ENCODE assay signal across 16 cellular contexts in genomic region chr2:126302043-126302442, GRCh38.
DNase-seq lines count a peak whose midpoint lies in the region; ATAC-seq, FAIRE-seq and TF ChIP-seq lines count a peak whose summit lies in the region.
"Had no signal": no experiment of that assay in that cellular context is flagged by ENCODE, and none has a peak within 500 bp of the region (broad histone marks: within the 10 kb centered on the region; RNA-seq: fewer than 3 reads in every experiment).

No MANE protein-coding gene starts in this region.

- TF ChIP-seq EP300 in H1 (IDR thresholded peaks at IDR 0.05; ENCODE audit: borderline replicate concordance in 1 of 2, low read depth in 2 of 2, low read length in 2 of 2), result no peak

- H2AFZ ChIP-seq in H1 (ENCODE audit: low read length), result no peak overlapping the region

- H3K4me2 ChIP-seq in H1 (ENCODE audit: insufficient read depth in 1 of 2, low read depth in 2 of 2, low read length in 2 of 2), result no peak overlapping the region

- H2BK12ac ChIP-seq in H1 (ENCODE audit: low read depth, low read length), result no peak overlapping the region

- TF ChIP-seq CTCF in cardiac muscle cell (IDR thresholded peaks at IDR 0.05; ENCODE audit: low read depth, low read length) (no peak), H1 (IDR thresholded peaks at IDR 0.05; ENCODE audit: control extremely low read depth in 1 of 3, insufficient read depth in 1 of 3, low read depth in 1 of 3, low read length in 3 of 3) (no peak), lower lobe of right lung (IDR thresholded peaks at IDR 0.05) (no peak), upper lobe of right lung (IDR thresholded peaks at IDR 0.05) (no peak)

- no peak overlapping the region for H4K8ac ChIP-seq in H1 (ENCODE audit: extremely low read depth, insufficient read depth, low read length)

- no peak overlapping the region for H3K23ac ChIP-seq in H1 (ENCODE audit: insufficient read length)

- no peak for ATAC-seq in left cardiac atrium
- peak; percentile 50 to 55 for ATAC-seq in lower lobe of right lung
- peak; percentile 64 for ATAC-seq in upper lobe of right lung
- ATAC-seq: CD8-positive, alpha-beta T cell; HepG2 had no signal

- H3K4me1 ChIP-seq in cardiac muscle cell (ENCODE audit: low read depth), result peaks cover 18% of the 10 kb centered on the region
- peaks cover 0 to 3% (median 0%) of the 10 kb centered on the region in 4 experiments; a peak in 1 of 7 replicates for H3K4me1 ChIP-seq in H1 (replicated peaks in 1 of 4; ENCODE audit: control insufficient read depth in 3 of 4, insufficient read depth in 4 of 4, low read length in 3 of 4)
- H3K4me1 ChIP-seq in lower lobe of right lung, result no peaks in the 10 kb centered on the region
- no peaks in the 10 kb centered on the region for H3K4me1 ChIP-seq in upper lobe of right lung

- H3K9me3 ChIP-seq in cardiac muscle cell (ENCODE audit: low read depth), result no peaks in the 10 kb centered on the region
- H3K9me3 ChIP-seq in H1 (ENCODE audit: insufficient read depth in 2 of 2, low read depth in 1 of 2, low read length in 1 of 2), result no peaks in the 10 kb centered on the region
- no peaks in the 10 kb centered on the region for H3K9me3 ChIP-seq in lower lobe of right lung
- H3K9me3 ChIP-seq in upper lobe of right lung, result no peaks in the 10 kb centered on the region
- H3K9me3 ChIP-seq: BLaER1 treated with 17β-estradiol and CSF1 and Interleukin-3, amounts not matched to agents 10 nM and 100 nM had no signal

- H4K5ac ChIP-seq in H1 (ENCODE audit: insufficient read length, low read depth, low read length), result no peak overlapping the region

- H3K79me1 ChIP-seq in H1 (ENCODE audit: low read depth, low read length), result no peaks in the 10 kb centered on the region

- no peak for FAIRE-seq in H1 (lab: Jason Lieb, UNC)
- FAIRE-seq: D721Med, HepG2 had no signal

- no peak for TF ChIP-seq RAD21 in H1 (IDR thresholded peaks at IDR 0.05 in 1 of 2, conservative IDR thresholded peaks at IDR 0.05 in 1 of 2; ENCODE audit: low read depth in 2 of 2, low read length in 2 of 2)

- H3K4ac ChIP-seq in H1 (replicated peaks; ENCODE audit: insufficient read length, low read depth, low read length), result no peak overlapping the region

- no peak for TF ChIP-seq POLR2A in H1 (IDR thresholded peaks at IDR 0.05; ENCODE audit: control extremely low read depth in 1 of 2, low read depth in 2 of 2, low read length in 2 of 2)

- H2BK15ac ChIP-seq in H1 (ENCODE audit: low read length), result no peak overlapping the region

- H2BK5ac ChIP-seq in H1 (ENCODE audit: low read depth, low read length), result no peak overlapping the region

- DNase-seq in cardiac muscle cell (ENCODE audit: low read depth in 1 of 2, low spot score in 1 of 2) (peak in 1 of 2 donors; percentile 46), left cardiac atrium (no peak), H1 (ENCODE audit: low read depth in 1 of 2, low spot score in 2 of 2) (no peak), lower lobe of right lung (no peak), upper lobe of right lung (no peak), GF-D8 (lab: John Stamatoyannopoulos, UW) (no peak), epidermal melanocyte (ENCODE audit: insufficient read length, low spot score) (no peak), LoVo (ENCODE audit: low spot score) (no peak)
- DNase-seq: CD8-positive, alpha-beta T cell; COR-L47; GDM1; GOT3; H9 had no signal

- H3K9ac ChIP-seq in H1 (replicated peaks in 1 of 4; ENCODE audit: extremely low read depth in 1 of 4, low read depth in 3 of 4, low read length in 3 of 4), result no peak overlapping the region
- H3K9ac ChIP-seq: BLaER1 treated with 17β-estradiol and CSF1 and Interleukin-3, amounts not matched to agents 10 nM and 100 nM had no signal

- H3K14ac ChIP-seq in H1 (ENCODE audit: insufficient read length), result no peak overlapping the region

- H2BK20ac ChIP-seq in H1 (ENCODE audit: low read length), result no peak overlapping the region

- POLR2A ChIA-PET in H1 (lab: Charles Lee; ENCODE audit: partially characterized antibody), result no interaction called here

- H3K56ac ChIP-seq in H1 (replicated peaks; ENCODE audit: insufficient read length, low read depth, low read length), result peak overlapping the region; percentile 26

- intact Hi-C loops in left cardiac atrium (cut with DNase I), result no loop called here
- intact Hi-C loops in lower lobe of right lung (cut with DNase I), result no loop called here
- intact Hi-C loops in upper lobe of right lung (cut with DNase I), result no loop called here

- H2AK5ac ChIP-seq in H1 (ENCODE audit: low read depth, low read length), result no peak overlapping the region

- no peaks in the 10 kb centered on the region for H3K23me2 ChIP-seq in H1 (ENCODE audit: low read depth, low read length)

- CTCF ChIA-PET in H1 (lab: Charles Lee; ENCODE audit: partially characterized antibody), result interaction anchor here (1.1 kb wide), 1 partner anchor 57 kb away, joined by 3 read pairs; no protein-coding TSS in a partner anchor

- H3K27me3 ChIP-seq in cardiac muscle cell, result no peaks in the 10 kb centered on the region
- H3K27me3 ChIP-seq in H1 (replicated peaks in 1 of 4; ENCODE audit: control insufficient read depth in 3 of 4, extremely low read depth in 1 of 4, insufficient read depth in 3 of 4, low read length in 3 of 4), result no peaks in the 10 kb centered on the region
- no peaks in the 10 kb centered on the region for H3K27me3 ChIP-seq in lower lobe of right lung (ENCODE audit: low read depth)
- H3K27me3 ChIP-seq in upper lobe of right lung, result no peaks in the 10 kb centered on the region
- H3K27me3 ChIP-seq: BLaER1 treated with 17β-estradiol and CSF1 and Interleukin-3, amounts not matched to agents 10 nM and 100 nM had no signal

- H3K18ac ChIP-seq in H1 (ENCODE audit: extremely low read depth, low read length), result no peak overlapping the region

- peak overlapping the region; percentile 68 for H3K27ac ChIP-seq in cardiac muscle cell
- no peak overlapping the region for H3K27ac ChIP-seq in H1 (ENCODE audit: low read depth, low read length)
- H3K27ac ChIP-seq in lower lobe of right lung, result no peak overlapping the region
- H3K27ac ChIP-seq in upper lobe of right lung, result no peak overlapping the region
- H3K27ac ChIP-seq: BLaER1 treated with 17β-estradiol and CSF1 and Interleukin-3, amounts not matched to agents 10 nM and 100 nM had no signal

- no peaks in the 10 kb centered on the region for H4K20me1 ChIP-seq in H1 (replicated peaks in 1 of 2; ENCODE audit: control insufficient read depth in 1 of 2, insufficient read depth in 2 of 2, low read length in 2 of 2)
- H4K20me1 ChIP-seq: BLaER1 treated with 17β-estradiol and CSF1 and Interleukin-3, amounts not matched to agents 10 nM and 100 nM had no signal

- H3K36me3 ChIP-seq in cardiac muscle cell (no peaks in the 10 kb centered on the region), H1 (ENCODE audit: control insufficient read depth in 2 of 4, insufficient read depth in 4 of 4, low read length in 3 of 4) (no peaks in the 10 kb centered on the region), lower lobe of right lung (no peaks in the 10 kb centered on the region), upper lobe of right lung (no peaks in the 10 kb centered on the region)
- H3K36me3 ChIP-seq: BLaER1 treated with 17β-estradiol and CSF1 and Interleukin-3, amounts not matched to agents 10 nM and 100 nM had no signal

- no peaks in the 10 kb centered on the region for H3K79me2 ChIP-seq in H1 (ENCODE audit: control insufficient read depth in 1 of 2, insufficient read depth in 2 of 2, low read length in 2 of 2)

- no peak overlapping the region for H2BK120ac ChIP-seq in H1 (replicated peaks; ENCODE audit: low read depth, low read length)

- no peak overlapping the region for H4K91ac ChIP-seq in H1 (replicated peaks; ENCODE audit: insufficient read length, low read length)

- H3K4me3 ChIP-seq in cardiac muscle cell (no peak overlapping the region), H1 (ENCODE audit: extremely low read depth in 1 of 4, insufficient read depth in 2 of 4, low read depth in 3 of 4, low read length in 4 of 4) (no peak overlapping the region), lower lobe of right lung (no peak overlapping the region), upper lobe of right lung (no peak overlapping the region)
- H3K4me3 ChIP-seq: BLaER1 treated with 17β-estradiol and CSF1 and Interleukin-3, amounts not matched to agents 10 nM and 100 nM had no signal

- WGBS in H1 (ENCODE audit: extremely low coverage in 1 of 2, insufficient coverage in 1 of 2, insufficient read length in 1 of 2, insufficient replicate concordance in 2 of 2, low coverage in 1 of 2, low lambda C conversion rate in 2 of 2, missing lambda C conversion rate in 1 of 2), 2 experiments, result 95% methylated on average over 3 of the region's 3 CpGs; no CpG with 5 or more reads in 1 of the 2 experiments

TF ChIP-seq in H1, 55 proteins besides CTCF, POLR2A, EP300 and RAD21 (continues in another document):
- no peak for TF ChIP-seq SIRT6 (IDR thresholded peaks at IDR 0.05; ENCODE audit: low read length)
- TF ChIP-seq BRCA1 (IDR thresholded peaks at IDR 0.05; ENCODE audit: low read depth, low read length), result no peak
- no peak for TF ChIP-seq JUND (IDR thresholded peaks at IDR 0.05; ENCODE audit: low read length)
- no peak for TF ChIP-seq HDAC6 (IDR thresholded peaks at IDR 0.05; ENCODE audit: low read depth, low read length)
- TF ChIP-seq HDAC2 (IDR thresholded peaks at IDR 0.05; ENCODE audit: borderline replicate concordance in 1 of 2, low read depth in 2 of 2, low read length in 2 of 2), result no peak
- TF ChIP-seq MAX (IDR thresholded peaks at IDR 0.05), result no peak
- TF ChIP-seq FOSL1 (IDR thresholded peaks at IDR 0.05; ENCODE audit: insufficient read depth, low read depth, low read length), result no peak
- TF ChIP-seq KDM5A (IDR thresholded peaks at IDR 0.05; ENCODE audit: low read length), result no peak
- no peak for TF ChIP-seq POU5F1 (IDR thresholded peaks at IDR 0.05; ENCODE audit: low read depth, low read length)
- TF ChIP-seq POLR2AphosphoS5 (IDR thresholded peaks at IDR 0.05; ENCODE audit: low read depth, low read length), result no peak
- TF ChIP-seq CTBP2 (IDR thresholded peaks at IDR 0.05; ENCODE audit: borderline replicate concordance, insufficient read depth, insufficient read length, low read length), result no peak
- no peak for TF ChIP-seq CREB1 (IDR thresholded peaks at IDR 0.05)
- no peak for TF ChIP-seq SUZ12 (IDR thresholded peaks at IDR 0.05; ENCODE audit: low read length)
- no peak for TF ChIP-seq SIN3A (conservative IDR thresholded peaks at IDR 0.05 in 1 of 2, IDR thresholded peaks at IDR 0.05 in 1 of 2; ENCODE audit: low read depth in 1 of 2, low read length in 2 of 2)
- no peak for TF ChIP-seq E2F6 (IDR thresholded peaks at IDR 0.05)
- no peak for TF ChIP-seq CBX5 (IDR thresholded peaks at IDR 0.05; ENCODE audit: low read depth, low read length)

Comparison
In these comparisons a context has a peak if more than half of its experiments do, and no peak if none do; other contexts are left out.
1. ATAC-seq: peak in lower lobe of right lung (2 of 2) and upper lobe of right lung (single experiment); none in left cardiac atrium (0 of 2).